In genomic region chr7:69957661-69958060, GRCh38 we compare ENCODE assay signal across 27 cellular contexts.
A peak's percentile ranks its signal among the peaks of the same experiment; 100 is the strongest.
DNase-seq lines count a peak whose midpoint lies in the region; ATAC-seq and TF ChIP-seq lines count a peak whose summit lies in the region.
"Had no signal": no experiment of that assay in that cellular context is flagged by ENCODE, and none has a peak within 500 bp of the region (broad histone marks: within the 10 kb centered on the region; RNA-seq: fewer than 3 reads in every experiment).

No MANE protein-coding gene starts in this region.

- H3K9me3 ChIP-seq in right atrium auricular region (no peaks in the 10 kb centered on the region), heart left ventricle (no peaks in the 10 kb centered on the region), left ventricle myocardium inferior (replicated peaks) (no peaks in the 10 kb centered on the region), HEK293 (ENCODE audit: control insufficient read depth, insufficient read depth, low read depth, low read length) (no peaks in the 10 kb centered on the region), BE2C (no peaks in the 10 kb centered on the region)
- H3K9me3 ChIP-seq: A549, BLaER1 had no signal

- 45 to 67% (median 58%) methylated on average over 2 of the region's 2 CpGs for WGBS in heart left ventricle, 4 donors

- H3K4me3 Mint-ChIP-seq in naive B cell, result no peak overlapping the region
- H3K4me3 Mint-ChIP-seq: B cell; CD14-positive monocyte; CD4-positive, CD25-positive, alpha-beta regulatory T cell; CD8-positive, alpha-beta memory T cell had no signal

- POLR2A ChIA-PET in HEK293 (lab: Yijun Ruan, JAX), result no interaction called here

- no peaks in the 10 kb centered on the region for H3K9me3 Mint-ChIP-seq in naive B cell
- H3K9me3 Mint-ChIP-seq: CD14-positive monocyte; CD4-positive, alpha-beta memory T cell; CD8-positive, alpha-beta memory T cell had no signal

- no peaks in the 10 kb centered on the region for H3K27me3 ChIP-seq in right atrium auricular region
- no peaks in the 10 kb centered on the region for H3K27me3 ChIP-seq in heart left ventricle
- no peaks in the 10 kb centered on the region for H3K27me3 ChIP-seq in left ventricle myocardium inferior (ENCODE audit: low read depth)
- H3K27me3 ChIP-seq in BE2C, result no peaks in the 10 kb centered on the region
- H3K27me3 ChIP-seq: BLaER1 had no signal

- H3K36me3 ChIP-seq in right atrium auricular region (no peaks in the 10 kb centered on the region), heart left ventricle (no peaks in the 10 kb centered on the region), left ventricle myocardium inferior (no peaks in the 10 kb centered on the region), HEK293 (ENCODE audit: control insufficient read depth in 2 of 2, insufficient read depth in 1 of 2, low read length in 2 of 2) (no peaks in the 10 kb centered on the region), BE2C (no peaks in the 10 kb centered on the region)

- peak overlapping the region; percentile 9 to 84 (median 46) for H3K27ac Mint-ChIP-seq in naive B cell
- H3K27ac Mint-ChIP-seq: B cell; CD14-positive monocyte; CD4-positive, alpha-beta memory T cell; CD4-positive, CD25-positive, alpha-beta regulatory T cell; CD8-positive, alpha-beta memory T cell had no signal

- DNase-seq in Right ventricle myocardium inferior (ENCODE audit: missing footprints) (no peak), right atrium auricular region (ENCODE audit: low spot score) (no peak), heart left ventricle (no peak), left ventricle myocardium inferior (no peak), naive B cell (no peak), NCI-H524 treated with DMSO at 0.1 percent for 48 hours (lab: John Stamatoyannopoulos, UW) (no peak), BE2C (no peak)
- DNase-seq: AML-193; C1 segment of cervical spinal cord; CD4-positive, alpha-beta memory T cell; CD4-positive, CD25-positive, alpha-beta regulatory T cell; CD8-positive, alpha-beta memory T cell; COR-L47; DMS 273 treated with DMSO at 0.1 percent for 48 hours; DMS153; DMS53; DMS79; DND-41; EL; GDM1 had no signal

- no peak overlapping the region for H3K4me3 ChIP-seq in right atrium auricular region
- H3K4me3 ChIP-seq in heart left ventricle, result no peak overlapping the region
- no peak overlapping the region for H3K4me3 ChIP-seq in left ventricle myocardium inferior
- H3K4me3 ChIP-seq in HEK293 (ENCODE audit: low read depth, low read length), result no peak overlapping the region
- H3K4me3 ChIP-seq in BE2C (ENCODE audit: low read depth, low read length), result no peak overlapping the region
- H3K4me3 ChIP-seq: A549, BLaER1, GM12878 had no signal

- H3K4me1 Mint-ChIP-seq in naive B cell, result peaks cover 46 to 72% (median 59%) of the 10 kb centered on the region in 3 donors

- CTCF ChIA-PET in HEK293 (lab: Yijun Ruan, JAX), result no interaction called here

- no peaks in the 10 kb centered on the region for H3K36me3 Mint-ChIP-seq in naive B cell
- H3K36me3 Mint-ChIP-seq: CD14-positive monocyte; CD4-positive, alpha-beta memory T cell; CD4-positive, CD25-positive, alpha-beta regulatory T cell; CD8-positive, alpha-beta memory T cell had no signal

- no peaks in the 10 kb centered on the region for H3K27me3 Mint-ChIP-seq in naive B cell
- H3K27me3 Mint-ChIP-seq: B cell; CD4-positive, CD25-positive, alpha-beta regulatory T cell; CD8-positive, alpha-beta memory T cell had no signal

- no peak overlapping the region for H3K27ac ChIP-seq in right atrium auricular region
- H3K27ac ChIP-seq in heart left ventricle, result no peak overlapping the region
- H3K27ac ChIP-seq in left ventricle myocardium inferior (replicated peaks), result no peak overlapping the region
- no peak overlapping the region for H3K27ac ChIP-seq in HEK293 (ENCODE audit: extremely low read depth, low read depth, low read length)
- H3K27ac ChIP-seq: 22Rv1, A549, BLaER1 had no signal

- H3K4me1 ChIP-seq in right atrium auricular region (peaks cover 0 to 33% of the 10 kb centered on the region in 2 donors), heart left ventricle (peaks cover 0 to 51% (median 36%) of the 10 kb centered on the region in 12 donors), left ventricle myocardium inferior (peaks cover 73% of the 10 kb centered on the region), HEK293 (ENCODE audit: control insufficient read depth, insufficient read depth, low read length) (peaks cover 51% of the 10 kb centered on the region), BE2C (peaks cover 13% of the 10 kb centered on the region)
- H3K4me1 ChIP-seq: A549 had no signal

- intact Hi-C loops in Right ventricle myocardium inferior (cut with DNase I) (no loop called here), heart left ventricle (cut with DNase I) (no loop called here), left ventricle myocardium inferior (cut with micrococcal nuclease) (no loop called here)

- no peak for TF ChIP-seq POLR2A in heart left ventricle (IDR thresholded peaks at IDR 0.05)

- ATAC-seq in Right ventricle myocardium inferior (peak; percentile 45), heart left ventricle (peak in 3 of 4 donors; percentile 19 to 66 (median 39)), naive B cell (ENCODE audit: low read depth in 2 of 2) (no peak)
- ATAC-seq: A549, GM12878 had no signal

- no peak for TF ChIP-seq CTCF in right atrium auricular region (IDR thresholded peaks at IDR 0.05)
- no peak for TF ChIP-seq CTCF in heart left ventricle (IDR thresholded peaks at IDR 0.05)
- no peak for TF ChIP-seq CTCF in left ventricle myocardium inferior (IDR thresholded peaks at IDR 0.05; ENCODE audit: borderline replicate concordance)
- TF ChIP-seq CTCF in HEK293 (tag by site-specific recombination; IDR thresholded peaks at IDR 0.05), result no peak
- no peak for TF ChIP-seq CTCF in BE2C (IDR thresholded peaks at IDR 0.05; ENCODE audit: low read depth, low read length)

TF ChIP-seq in HEK293, 187 proteins besides CTCF, POLR2A, EP300 and RAD21:
- TF ChIP-seq ZNF624 (tag by site-specific recombination; IDR thresholded peaks at IDR 0.05) (no peak), ZBTB20 (tag by site-specific recombination; IDR thresholded peaks at IDR 0.05) (no peak), WT1 (tag by site-specific recombination; IDR thresholded peaks at IDR 0.05) (peak; percentile 83), ZNF529 (tag by site-specific recombination; IDR thresholded peaks at IDR 0.05; ENCODE audit: insufficient replicate concordance) (no peak), ZNF600 (tag by site-specific recombination; IDR thresholded peaks at IDR 0.05) (no peak), REST (tag by site-specific recombination; IDR thresholded peaks at IDR 0.05) (peak; percentile 20; the same call in 1 of the 2 replicates), SCRT2 (tag by site-specific recombination; IDR thresholded peaks at IDR 0.05) (no peak), ZNF324 (tag by site-specific recombination; IDR thresholded peaks at IDR 0.05) (no peak), ZBTB1 (tag by site-specific recombination; IDR thresholded peaks at IDR 0.05) (no peak)
TF ChIP-seq in HEK293: peak in this region for 2.

Comparison
In these comparisons a context has a peak if more than half of its experiments do, and no peak if none do; other contexts are left out.
1. ATAC-seq: peak in Right ventricle myocardium inferior (single experiment) and heart left ventricle (3 of 4); none in naive B cell (0 of 2).